Comparison of ENCODE assay signal across 1 cellular context in genomic region chr13:27822873-27823311, GRCh38.
TF ChIP-seq lines count a peak whose summit lies in the region.

No MANE protein-coding gene starts in this region.

TF ChIP-seq in WTC11, 78 proteins besides CTCF, POLR2A, EP300 and RAD21 (continued from another document):
- TF ChIP-seq FOXP4 (CRISPR knock-in tag; IDR thresholded peaks at IDR 0.05) (no peak), E2F4 (CRISPR knock-in tag; IDR thresholded peaks at IDR 0.05; ENCODE audit: borderline replicate concordance, low read depth) (no peak), HMGXB4 (CRISPR knock-in tag; IDR thresholded peaks at IDR 0.05) (no peak), E2F1 (CRISPR knock-in tag; IDR thresholded peaks at IDR 0.05) (no peak), SP1 (CRISPR knock-in tag; conservative IDR thresholded peaks at IDR 0.05) (no peak), HMGA2 (CRISPR knock-in tag; IDR thresholded peaks at IDR 0.05) (no peak)
TF ChIP-seq in WTC11: peak in this region for 0.
